In the genomic region with DNA sequence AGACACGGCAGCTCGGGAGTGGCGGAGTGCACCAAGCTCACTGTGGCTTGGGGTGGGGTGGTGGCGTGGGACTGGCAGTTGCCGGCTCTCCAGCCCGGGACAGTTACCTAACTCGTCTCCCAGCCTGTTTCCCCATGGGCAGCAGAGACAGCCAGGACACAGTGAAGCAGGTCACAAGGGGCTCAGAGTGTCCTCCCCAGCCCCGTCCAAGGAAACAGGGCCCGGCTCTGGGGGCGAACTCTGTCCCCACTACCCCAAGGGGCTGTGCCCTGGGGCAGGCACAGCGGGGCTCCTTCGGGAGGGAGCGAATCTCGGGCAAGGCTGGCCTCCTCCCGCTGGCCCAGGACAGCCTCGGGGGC, we compare ENCODE assay signal across 8 cellular contexts. TPM values are rescaled to one million over a fixed set of nuclear protein-coding genes. Genes with fewer than 3 reads are reported as not detected.
DNase-seq lines count a peak whose midpoint lies in the region; ATAC-seq and TF ChIP-seq lines count a peak whose summit lies in the region.

No MANE protein-coding gene starts in this region.

- H3K9me3 ChIP-seq in iPS-20b (ENCODE audit: insufficient read depth, low read depth, low read length) (no peaks in the 10 kb centered on the region), stomach (no peaks in the 10 kb centered on the region)

- H3K27me3 Mint-ChIP-seq in activated naive CD4-positive, alpha-beta T cell treated with anti-CD3 and anti-CD28 coated beads, Interleukin-2, amount 50 U/mL, for 24 hours: no peaks in the 10 kb centered on the region
- H3K27me3 Mint-ChIP-seq in activated T-helper 1 cell treated with anti-CD3 and anti-CD28 coated beads, Interleukin-12 subunit alpha, Interleukin-12 subunit beta, Interleukin-2, Interleukin-4 antibody, amounts not matched to agents 30 ng/mL and 10 ng/mL and 1 ng/mL, durations not matched to agents 14 hours and 24 hours and 36 hours (ENCODE audit: insufficient read depth): peaks cover 12% of the 10 kb centered on the region

- H3K9me3 Mint-ChIP-seq in activated naive CD4-positive, alpha-beta T cell treated with anti-CD3 and anti-CD28 coated beads, Interleukin-2, amount 50 U/mL, for 24 hours: no peaks in the 10 kb centered on the region
- H3K9me3 Mint-ChIP-seq in activated T-helper 1 cell treated with anti-CD3 and anti-CD28 coated beads, Interleukin-12 subunit alpha, Interleukin-12 subunit beta, Interleukin-2, Interleukin-4 antibody, amounts not matched to agents 30 ng/mL and 10 ng/mL and 1 ng/mL, durations not matched to agents 14 hours and 24 hours and 36 hours: no peaks in the 10 kb centered on the region

- peak overlapping the region; percentile 88 for H3K4me3 Mint-ChIP-seq in activated naive CD4-positive, alpha-beta T cell treated with anti-CD3 and anti-CD28 coated beads, Interleukin-2, amount 50 U/mL, for 24 hours
- H3K4me3 Mint-ChIP-seq in activated T-helper 1 cell treated with anti-CD3 and anti-CD28 coated beads, Interleukin-12 subunit alpha, Interleukin-12 subunit beta, Interleukin-2, Interleukin-4 antibody, amounts not matched to agents 30 ng/mL and 10 ng/mL and 1 ng/mL, durations not matched to agents 14 hours and 24 hours and 36 hours: peak overlapping the region; percentile 83

- ATAC-seq in HG03108 (IDR thresholded peaks at IDR 0.05; ENCODE audit: unreplicated experiment): no peak

- no peak for DNase-seq in activated naive CD4-positive, alpha-beta T cell treated with Interleukin-2 at 50 U/mL for 16 hours
- DNase-seq in activated T-helper 1 cell treated with anti-CD3 and anti-CD28 coated beads, Interleukin-12 subunit alpha, Interleukin-12 subunit beta, Interleukin-2, Interleukin-4 antibody, amounts not matched to agents 30 ng/mL and 10 ng/mL and 1 ng/mL, durations not matched to agents 14 hours and 24 hours and 36 hours (ENCODE audit: low spot score): no peak
- peak; percentile 45 for DNase-seq in stomach
- no peak for DNase-seq in NCI-H2196 treated with DMSO at 0.1 percent for 48 hours (lab: John Stamatoyannopoulos, UW; ENCODE audit: unreplicated experiment)
- DNase-seq in COLO829 (ENCODE audit: low spot score): no peak

- 0 out of 2 replicates have a peak overlapping the region, but pooled peaks have one; percentile 8 for H3K9ac ChIP-seq in iPS-20b (ENCODE audit: low read depth, low read length)

- TF ChIP-seq EP300 in stomach (IDR thresholded peaks at IDR 0.05): no peak

- H3K36me3 Mint-ChIP-seq in activated naive CD4-positive, alpha-beta T cell treated with anti-CD3 and anti-CD28 coated beads, Interleukin-2, amount 50 U/mL, for 24 hours: no peaks in the 10 kb centered on the region
- H3K36me3 Mint-ChIP-seq in activated T-helper 1 cell treated with anti-CD3 and anti-CD28 coated beads, Interleukin-12 subunit alpha, Interleukin-12 subunit beta, Interleukin-2, Interleukin-4 antibody, amounts not matched to agents 30 ng/mL and 10 ng/mL and 1 ng/mL, durations not matched to agents 14 hours and 24 hours and 36 hours (ENCODE audit: low read depth): no peaks in the 10 kb centered on the region

- no peak for TF ChIP-seq POLR2A in stomach (IDR thresholded peaks at IDR 0.05)

- peak overlapping the region; percentile 68 for H3K4me3 ChIP-seq in iPS-20b (ENCODE audit: low read length)
- H3K4me3 ChIP-seq in stomach: peak overlapping the region; percentile 69 to 79 (median 76)

- no peaks in the 10 kb centered on the region for H3K4me1 ChIP-seq in iPS-20b (ENCODE audit: insufficient read depth, low read length)
- peaks cover 17 to 41% (median 30%) of the 10 kb centered on the region in 4 donors for H3K4me1 ChIP-seq in stomach

- H3K27me3 ChIP-seq in iPS-20b (ENCODE audit: insufficient read depth, low read length) (peaks cover 20% of the 10 kb centered on the region), stomach (no peaks in the 10 kb centered on the region)

- peaks cover 37% of the 10 kb centered on the region for H3K4me1 Mint-ChIP-seq in activated naive CD4-positive, alpha-beta T cell treated with anti-CD3 and anti-CD28 coated beads, Interleukin-2, amount 50 U/mL, for 24 hours
- peaks cover 26% of the 10 kb centered on the region for H3K4me1 Mint-ChIP-seq in activated T-helper 1 cell treated with anti-CD3 and anti-CD28 coated beads, Interleukin-12 subunit alpha, Interleukin-12 subunit beta, Interleukin-2, Interleukin-4 antibody, amounts not matched to agents 30 ng/mL and 10 ng/mL and 1 ng/mL, durations not matched to agents 14 hours and 24 hours and 36 hours (ENCODE audit: low read depth)

- H3K36me3 ChIP-seq in iPS-20b (ENCODE audit: insufficient read depth, low read depth, low read length): no peaks in the 10 kb centered on the region
- no peaks in the 10 kb centered on the region for H3K36me3 ChIP-seq in stomach

- no peak for TF ChIP-seq CTCF in stomach (IDR thresholded peaks at IDR 0.05)

- peak overlapping the region; percentile 59 for H3K27ac Mint-ChIP-seq in activated naive CD4-positive, alpha-beta T cell treated with anti-CD3 and anti-CD28 coated beads, Interleukin-2, amount 50 U/mL, for 24 hours
- H3K27ac Mint-ChIP-seq in activated T-helper 1 cell treated with anti-CD3 and anti-CD28 coated beads, Interleukin-12 subunit alpha, Interleukin-12 subunit beta, Interleukin-2, Interleukin-4 antibody, amounts not matched to agents 30 ng/mL and 10 ng/mL and 1 ng/mL, durations not matched to agents 14 hours and 24 hours and 36 hours: no peak overlapping the region

- intact Hi-C loops in activated T-helper 1 cell treated with anti-CD3 and anti-CD28 coated beads, Interleukin-12 subunit alpha, Interleukin-12 subunit beta, Interleukin-2, Interleukin-4 antibody, amounts not matched to agents 30 ng/mL and 10 ng/mL and 1 ng/mL, durations not matched to agents 14 hours and 24 hours and 36 hours (cut with micrococcal nuclease): no loop called here
- intact Hi-C loops in stomach (cut with DNase I; ENCODE audit: low total_unique reads): no loop called here

- 18 to 26% (median 20%) methylated on average over 7 to 16 of the region's 16 CpGs for WGBS in stomach, 5 donors

- no peak overlapping the region for H3K27ac ChIP-seq in iPS-20b (ENCODE audit: low read length)
- H3K27ac ChIP-seq in stomach: peak overlapping the region; percentile 16 to 92 (median 88)

RNA-seq across cellular contexts. Expression of a gene that starts 0.8 kb away (rescaled TPM):
- 2.8 and 3.8 TPM in 2 replicates for total RNA-seq in activated T-helper 1 cell treated with anti-CD3 and anti-CD28 coated beads, Interleukin-12 subunit alpha, Interleukin-12 subunit beta, Interleukin-2, Interleukin-4 antibody, amounts not matched to agents 30 ng/mL and 10 ng/mL and 1 ng/mL, durations not matched to agents 14 hours and 24 hours and 36 hours
- total RNA-seq in stomach: 10 to 100 TPM in 1 of 5 donors, 1 to 10 TPM in 4; 3.1 to 16.5 (median 7.0) TPM
- 1 to 10 TPM in 2 of 3 donors, under 1 TPM in 1; 0.15 to 3.7 (median 1.1) TPM for polyA plus RNA-seq in stomach

RNA-seq across cellular contexts. Expression of a gene that starts 58.7 kb away (rescaled TPM):
- 0.05 TPM in 1 of 2 replicates, not detected in the other for total RNA-seq in activated T-helper 1 cell treated with anti-CD3 and anti-CD28 coated beads, Interleukin-12 subunit alpha, Interleukin-12 subunit beta, Interleukin-2, Interleukin-4 antibody, amounts not matched to agents 30 ng/mL and 10 ng/mL and 1 ng/mL, durations not matched to agents 14 hours and 24 hours and 36 hours
- total RNA-seq in stomach: 1 to 10 TPM in 3 of 5 donors, not detected in 2; 2.0 to 6.4 (median 2.7) TPM
- 1 to 10 TPM in 1 of 3 donors, under 1 TPM in 1, not detected in 1; 0.19 to 3.1 TPM for polyA plus RNA-seq in stomach
